10 cellular contexts compared by ENCODE assay signal in genomic region chr12:12533238-12533829, GRCh38. TPM values are rescaled to one million over a fixed set of nuclear protein-coding genes. Genes with fewer than 3 reads are reported as not detected.
DNase-seq lines count a peak whose midpoint lies in the region; ATAC-seq and TF ChIP-seq lines count a peak whose summit lies in the region.
"Had no signal": no experiment of that assay in that cellular context is flagged by ENCODE, and none has a peak within 500 bp of the region (broad histone marks: within the 10 kb centered on the region; RNA-seq: fewer than 3 reads in every experiment).

No MANE protein-coding gene starts in this region.

- H3K4me1 Mint-ChIP-seq in nephron progenitor cell = peaks cover 26% of the 10 kb centered on the region

- TF ChIP-seq POLR2A in gastroesophageal sphincter (IDR thresholded peaks at IDR 0.05) = no peak

- H3K9me3 Mint-ChIP-seq in nephron progenitor cell = no peaks in the 10 kb centered on the region

- H3K36me3 ChIP-seq in HUES6 (ENCODE audit: control insufficient read depth, insufficient read depth, low read length) (no peaks in the 10 kb centered on the region; the same call in 1 of the 2 replicates), gastroesophageal sphincter (no peaks in the 10 kb centered on the region)

- H3K4me3 ChIP-seq in HUES6 (ENCODE audit: low read depth, low read length) (no peak overlapping the region), gastroesophageal sphincter (no peak overlapping the region), retinal pigment epithelial cell (ENCODE audit: low read length) (no peak overlapping the region)
- H3K4me3 ChIP-seq: right lobe of liver had no signal

- H3K27me3 ChIP-seq in HUES6 (ENCODE audit: control insufficient read depth, insufficient read depth, low read length) (no peaks in the 10 kb centered on the region), gastroesophageal sphincter (no peaks in the 10 kb centered on the region)
- H3K27me3 ChIP-seq: right lobe of liver had no signal

- no peaks in the 10 kb centered on the region for H3K27me3 Mint-ChIP-seq in nephron progenitor cell (ENCODE audit: low read depth, poor library complexity)

- no peak overlapping the region for H3K9ac ChIP-seq in HUES6 (ENCODE audit: low read length)

- DNase-seq in SHP77 treated with DMSO at 0.1 percent for 48 hours (lab: John Stamatoyannopoulos, UW) = peak; percentile 27
- peak; percentile 88 for DNase-seq in retinal pigment epithelial cell (ENCODE audit: low read depth)
- DNase-seq in activated effector memory CD4-positive, alpha-beta T cell treated with anti-CD3 and anti-CD28 coated beads, Interleukin-2, amount 50 U/mL, for 16 hours = no peak
- DNase-seq in T1000 (lab: John Stamatoyannopoulos, UW) = no peak
- DNase-seq in omental fat pad (ENCODE audit: low spot score) = no peak
- DNase-seq in nephron progenitor cell = no peak
- DNase-seq: NCI-H524 treated with DMSO at 0.1 percent for 48 hours had no signal

- TF ChIP-seq CTCF in gastroesophageal sphincter (IDR thresholded peaks at IDR 0.05) = no peak
- TF ChIP-seq CTCF in retinal pigment epithelial cell (conservative IDR thresholded peaks at IDR 0.05; ENCODE audit: low read depth, low read length) = no peak
- TF ChIP-seq CTCF in omental fat pad (IDR thresholded peaks at IDR 0.05) = no peak
- no peak for TF ChIP-seq CTCF in nephron progenitor cell (IDR thresholded peaks at IDR 0.05)

- no peaks in the 10 kb centered on the region for H3K9me3 ChIP-seq in HUES6 (ENCODE audit: control insufficient read depth, insufficient read depth, low read depth, low read length)
- no peaks in the 10 kb centered on the region for H3K9me3 ChIP-seq in gastroesophageal sphincter
- H3K9me3 ChIP-seq: right lobe of liver had no signal

- H3K27ac ChIP-seq in HUES6 (ENCODE audit: low read depth, low read length) (peak overlapping the region; percentile 7; the same call in 1 of the 2 replicates), gastroesophageal sphincter (peak overlapping the region; percentile 54 to 70 (median 58))

- peaks cover 16% of the 10 kb centered on the region for H3K4me1 ChIP-seq in HUES6 (ENCODE audit: control insufficient read depth, insufficient read depth, low read length)
- peaks cover 7 to 44% (median 7%) of the 10 kb centered on the region in 3 donors for H3K4me1 ChIP-seq in gastroesophageal sphincter

- H3K27ac Mint-ChIP-seq in nephron progenitor cell = no peak overlapping the region

- no peak overlapping the region for H3K4me3 Mint-ChIP-seq in nephron progenitor cell

- H3K36me3 Mint-ChIP-seq in nephron progenitor cell (ENCODE audit: low read depth) = peaks cover 9% of the 10 kb centered on the region

- ATAC-seq in gastroesophageal sphincter = peak; percentile 34
- no peak for ATAC-seq in omental fat pad (ENCODE audit: low FRiP score)

- no peak for TF ChIP-seq EP300 in gastroesophageal sphincter (IDR thresholded peaks at IDR 0.05)

- 27 to 51% methylated on average over 5 to 6 of the region's 6 CpGs for WGBS in gastroesophageal sphincter (ENCODE audit: low coverage in 1 of 2), 2 donors

RNA-seq across cellular contexts. Expression of gene DUSP16, which starts 29.3 kb away (rescaled TPM):
- total RNA-seq in gastroesophageal sphincter (10 to 100 TPM; 14.7 to 20.1 (median 17.1) TPM), omental fat pad (10 to 100 TPM; 18.2 to 29.6 (median 18.7) TPM)

Comparison
In these comparisons a context has a peak if more than half of its experiments do, and no peak if none do; other contexts are left out.
1. DNase-seq: peak in SHP77 treated with DMSO at 0.1 percent for 48 hours (single experiment) and retinal pigment epithelial cell (single experiment); none in activated effector memory CD4-positive, alpha-beta T cell treated with anti-CD3 and anti-CD28 coated beads, Interleukin-2, amount 50 U/mL, for 16 hours (single experiment), T1000 (single experiment), omental fat pad (single experiment) and nephron progenitor cell (single experiment).